In genomic region chr22:38037367-38038150, GRCh38 we compare ENCODE assay signal across 8 cellular contexts. TPM values are rescaled to one million over a fixed set of nuclear protein-coding genes. Genes with fewer than 3 reads are reported as not detected.
"Had no signal": no experiment of that assay in that cellular context is flagged by ENCODE, and none has a peak within 500 bp of the region (broad histone marks: within the 10 kb centered on the region; RNA-seq: fewer than 3 reads in every experiment).

No MANE protein-coding gene starts in this region.

RNA-seq across cellular contexts. Expression of gene SLC16A8, which starts 46.4 kb away (rescaled TPM):
- total RNA-seq: cardiac septum; foreskin keratinocyte; left lobe of liver; naive thymus-derived CD4-positive, alpha-beta T cell; stomach had no signal
- polyA plus RNA-seq: fibroblast of lung; keratinocyte; naive thymus-derived CD4-positive, alpha-beta T cell had no signal

RNA-seq across cellular contexts. Expression of gene SOX10, which starts 53.2 kb away (rescaled TPM):
- total RNA-seq: fibroblast of lung; foreskin keratinocyte; lung microvascular endothelial cell; naive thymus-derived CD4-positive, alpha-beta T cell had no signal
- polyA plus RNA-seq: fibroblast of lung; keratinocyte; naive thymus-derived CD4-positive, alpha-beta T cell had no signal
